Comparison of ENCODE assay signal across 3 cellular contexts in genomic region chr7:147779949-147780348, GRCh38.
"Had no signal": no experiment of that assay in that cellular context is flagged by ENCODE, and none has a peak within 500 bp of the region (broad histone marks: within the 10 kb centered on the region; RNA-seq: fewer than 3 reads in every experiment).

No MANE protein-coding gene starts in this region.

- H3K4me3 ChIP-seq: GM12878 had no signal

- DNase-seq: GDM1, GF-D8 had no signal
